10 cellular contexts compared by ENCODE assay signal in genomic region chr1:58898739-58899580, GRCh38.
DNase-seq lines count a peak whose midpoint lies in the region; ATAC-seq and TF ChIP-seq lines count a peak whose summit lies in the region.
"Had no signal": no experiment of that assay in that cellular context is flagged by ENCODE, and none has a peak within 500 bp of the region (broad histone marks: within the 10 kb centered on the region; RNA-seq: fewer than 3 reads in every experiment).

No MANE protein-coding gene starts in this region.

- H3K4me3 Mint-ChIP-seq in MCF 10A (ENCODE audit: unreplicated experiment) (no peak overlapping the region), endothelial cell (ENCODE audit: unreplicated experiment) (no peak overlapping the region)
- no peak overlapping the region for H3K4me3 Mint-ChIP-seq in activated CD8-positive, alpha-beta T cell treated with anti-CD3 and anti-CD28 coated beads, Interleukin-2, amount 10 ng/mL, durations not matched to agents 7 days and 5 days

- H3K27me3 ChIP-seq in breast epithelium (no peaks in the 10 kb centered on the region), mucosa of rectum (ENCODE audit: control insufficient read depth in 2 of 2, insufficient read depth in 2 of 2, low read length in 2 of 2) (no peaks in the 10 kb centered on the region), uterus (no peaks in the 10 kb centered on the region)

- H3K9ac ChIP-seq in mucosa of rectum (ENCODE audit: low read depth in 1 of 2, low read length in 2 of 2) = peak overlapping the region in 1 of 2 donors; percentile 64

- H3K9me3 Mint-ChIP-seq in MCF 10A (ENCODE audit: unreplicated experiment) (no peaks in the 10 kb centered on the region), endothelial cell (ENCODE audit: unreplicated experiment) (no peaks in the 10 kb centered on the region)
- H3K9me3 Mint-ChIP-seq in activated CD8-positive, alpha-beta T cell treated with anti-CD3 and anti-CD28 coated beads, Interleukin-2, amount 10 ng/mL, durations not matched to agents 7 days and 5 days (ENCODE audit: insufficient read depth) = no peaks in the 10 kb centered on the region

- DNase-seq in breast epithelium (ENCODE audit: low spot score in 2 of 2) (no peak), MCF 10A (ENCODE audit: unreplicated experiment) (no peak), endothelial cell (ENCODE audit: low spot score) (peak; percentile 85), uterus (peak; percentile 61 to 64), kidney glomerular epithelial cell (lab: John Stamatoyannopoulos, UW) (no peak), NCI-H1105 treated with DMSO at 0.1 percent for 48 hours (lab: John Stamatoyannopoulos, UW) (no peak)
- DNase-seq in activated CD8-positive, alpha-beta T cell treated with anti-CD3 and anti-CD28 coated beads, Interleukin-2, amount 10 ng/mL, durations not matched to agents 7 days and 5 days = no peak
- DNase-seq: effector memory CD4-positive, alpha-beta T cell had no signal

- peaks cover 4% of the 10 kb centered on the region for H3K36me3 Mint-ChIP-seq in MCF 10A (ENCODE audit: insufficient read depth, unreplicated experiment)
- H3K36me3 Mint-ChIP-seq in endothelial cell (ENCODE audit: low read depth, unreplicated experiment) = no peaks in the 10 kb centered on the region
- no peaks in the 10 kb centered on the region for H3K36me3 Mint-ChIP-seq in activated CD8-positive, alpha-beta T cell treated with anti-CD3 and anti-CD28 coated beads, Interleukin-2, amount 10 ng/mL, durations not matched to agents 7 days and 5 days (ENCODE audit: low read depth)

- no peaks in the 10 kb centered on the region for H3K27me3 Mint-ChIP-seq in MCF 10A (ENCODE audit: insufficient read depth, unreplicated experiment)
- no peaks in the 10 kb centered on the region for H3K27me3 Mint-ChIP-seq in endothelial cell (ENCODE audit: unreplicated experiment)
- no peaks in the 10 kb centered on the region for H3K27me3 Mint-ChIP-seq in activated CD8-positive, alpha-beta T cell treated with anti-CD3 and anti-CD28 coated beads, Interleukin-2, amount 10 ng/mL, durations not matched to agents 7 days and 5 days (ENCODE audit: low read depth)

- no TSS peak for BruUV-seq in MCF 10A (replicated peaks; lab: Mats Ljungman, UMichigan)

- H3K4me1 Mint-ChIP-seq in MCF 10A (ENCODE audit: insufficient read depth, unreplicated experiment) = peaks cover 18% of the 10 kb centered on the region
- H3K4me1 Mint-ChIP-seq in endothelial cell (ENCODE audit: unreplicated experiment) = peaks cover 72% of the 10 kb centered on the region
- H3K4me1 Mint-ChIP-seq in activated CD8-positive, alpha-beta T cell treated with anti-CD3 and anti-CD28 coated beads, Interleukin-2, amount 10 ng/mL, durations not matched to agents 7 days and 5 days (ENCODE audit: low read depth) = peaks cover 24% of the 10 kb centered on the region

- POLR2A ChIA-PET in MCF 10A (lab: Yijun Ruan, JAX) = interaction anchor here (1.0 kb wide), 1 partner anchor 16 kb away, joined by 3 read pairs; no protein-coding TSS in a partner anchor
- POLR2A ChIA-PET in activated CD8-positive, alpha-beta T cell treated with anti-CD3 and anti-CD28 coated beads, Interleukin-2, amount 10 ng/mL, durations not matched to agents 7 days and 5 days (lab: Charles Lee) = interaction anchor here (1.2 kb wide), 2 partner anchors 8 to 117 kb away, joined by 3 read pairs; no protein-coding TSS in a partner anchor

- TF ChIP-seq POLR2A in breast epithelium (IDR thresholded peaks at IDR 0.05) (no peak), uterus (IDR thresholded peaks at IDR 0.05) (no peak)

- H3K27ac Mint-ChIP-seq in MCF 10A (ENCODE audit: low read depth, unreplicated experiment) = no peak overlapping the region
- peak overlapping the region; percentile 97 for H3K27ac Mint-ChIP-seq in endothelial cell (ENCODE audit: unreplicated experiment)
- H3K27ac Mint-ChIP-seq in activated CD8-positive, alpha-beta T cell treated with anti-CD3 and anti-CD28 coated beads, Interleukin-2, amount 10 ng/mL, durations not matched to agents 7 days and 5 days = no peak overlapping the region

- no peak for ATAC-seq in activated CD8-positive, alpha-beta T cell treated with anti-CD3 and anti-CD28 coated beads, Interleukin-2, amount 10 ng/mL, durations not matched to agents 7 days and 5 days
- ATAC-seq: GM12878 had no signal

- intact Hi-C loops in breast epithelium (cut with DNase I; ENCODE audit: low total_unique reads) (no loop called here), MCF 10A (cut with micrococcal nuclease) (no loop called here), uterus (cut with DNase I; ENCODE audit: low total_unique reads) (no loop called here)

- H3K36me3 ChIP-seq in breast epithelium (no peaks in the 10 kb centered on the region), mucosa of rectum (ENCODE audit: control insufficient read depth in 2 of 2, insufficient read depth in 2 of 2, low read length in 2 of 2) (no peaks in the 10 kb centered on the region), uterus (no peaks in the 10 kb centered on the region)

- H3K27ac ChIP-seq in breast epithelium (peak overlapping the region; percentile 48 to 56), mucosa of rectum (ENCODE audit: low read depth in 2 of 2, low read length in 2 of 2) (peak overlapping the region; percentile 88 to 93), uterus (peak overlapping the region; percentile 68 to 83)

- no peaks in the 10 kb centered on the region for H3K9me3 ChIP-seq in breast epithelium
- no peaks in the 10 kb centered on the region for H3K9me3 ChIP-seq in mucosa of rectum (ENCODE audit: control insufficient read depth in 2 of 2, low read length in 2 of 2)
- no peaks in the 10 kb centered on the region for H3K9me3 ChIP-seq in uterus

- H3K4me3 ChIP-seq in breast epithelium (no peak overlapping the region), mucosa of rectum (ENCODE audit: low read length in 2 of 2) (no peak overlapping the region), uterus (no peak overlapping the region)
- H3K4me3 ChIP-seq: GM12878 had no signal

- TF ChIP-seq CTCF in breast epithelium (IDR thresholded peaks at IDR 0.05) = no peak
- TF ChIP-seq CTCF in MCF 10A (IDR thresholded peaks at IDR 0.05; ENCODE audit: unreplicated experiment) = no peak
- TF ChIP-seq CTCF in endothelial cell (IDR thresholded peaks at IDR 0.05; ENCODE audit: unreplicated experiment) = no peak
- no peak for TF ChIP-seq CTCF in uterus (IDR thresholded peaks at IDR 0.05)

- H3K4me1 ChIP-seq in breast epithelium (no peaks in the 10 kb centered on the region), mucosa of rectum (ENCODE audit: control insufficient read depth in 2 of 2, insufficient read depth in 2 of 2, low read length in 2 of 2) (peaks cover 59 to 79% of the 10 kb centered on the region in 2 donors), uterus (peaks cover 0 to 18% of the 10 kb centered on the region in 2 donors)

- CTCF ChIA-PET in MCF 10A (lab: Yijun Ruan, JAX) = interaction anchor here (0.6 to 1.1 kb wide), 3 partner anchors 8 to 41 kb away, joined by 3 to 4 read pairs (median 3); no protein-coding TSS in a partner anchor
- CTCF ChIA-PET in activated CD8-positive, alpha-beta T cell treated with anti-CD3 and anti-CD28 coated beads, Interleukin-2, amount 10 ng/mL, durations not matched to agents 7 days and 5 days (lab: Charles Lee) = interaction anchor here (0.8 to 1.1 kb wide), 2 partner anchors 12 to 82 kb away, joined by 3 to 4 read pairs; no protein-coding TSS in a partner anchor

Comparison
In these comparisons a context has a peak if more than half of its experiments do, and no peak if none do; other contexts are left out.
1. DNase-seq: peak in endothelial cell (single experiment) and uterus (2 of 2); none in breast epithelium (0 of 2), MCF 10A (single experiment), kidney glomerular epithelial cell (single experiment), activated CD8-positive, alpha-beta T cell treated with anti-CD3 and anti-CD28 coated beads, Interleukin-2, amount 10 ng/mL, durations not matched to agents 7 days and 5 days (single experiment) and NCI-H1105 treated with DMSO at 0.1 percent for 48 hours (single experiment).
2. Peak in every context shown above with its lines, with median percentiles within 50 percentile points of each other: H3K27ac ChIP-seq.